Comparison of ENCODE assay signal across 27 cellular contexts in genomic region chr5:2633992-2634391, GRCh38.
"Had no signal": no experiment of that assay in that cellular context is flagged by ENCODE, and none has a peak within 500 bp of the region (broad histone marks: within the 10 kb centered on the region; RNA-seq: fewer than 3 reads in every experiment).

No MANE protein-coding gene starts in this region.

- H3K27ac ChIP-seq: ascending aorta, body of pancreas, SJCRH30, WERI-Rb-1 had no signal

- ATAC-seq: activated CD4-positive, alpha-beta T cell treated with anti-CD3 and anti-CD28 coated beads for 36 hours; activated CD8-positive, alpha-beta T cell treated with anti-CD3 and anti-CD28 coated beads for 36 hours; activated naive CD4-positive, alpha-beta T cell treated with anti-CD3 and anti-CD28 coated beads, Interleukin-2, amount 50 U/mL, for 72 hours; activated naive CD8-positive, alpha-beta T cell treated with anti-CD3 and anti-CD28 coated beads, Interleukin-2, amount 50 U/mL, for 24 hours; body of pancreas; Right ventricle myocardium inferior had no signal

- H3K27me3 Mint-ChIP-seq: activated CD4-positive, alpha-beta T cell treated with anti-CD3 and anti-CD28 coated beads for 36 hours; activated CD8-positive, alpha-beta T cell treated with anti-CD3 and anti-CD28 coated beads for 36 hours; activated naive CD8-positive, alpha-beta T cell treated with anti-CD3 and anti-CD28 coated beads, Interleukin-2, amount 50 U/mL, for 24 hours; central memory CD8-positive, alpha-beta T cell had no signal

- H3K4me1 ChIP-seq: ascending aorta, body of pancreas, SJCRH30 had no signal

- H3K9ac ChIP-seq: SK-N-SH had no signal

- H3K9me3 ChIP-seq: ascending aorta, body of pancreas, SJCRH30, SK-N-SH had no signal

- H3K4me3 Mint-ChIP-seq: activated CD4-positive, alpha-beta T cell treated with anti-CD3 and anti-CD28 coated beads for 36 hours; activated CD8-positive, alpha-beta T cell treated with anti-CD3 and anti-CD28 coated beads for 36 hours; activated naive CD8-positive, alpha-beta T cell treated with anti-CD3 and anti-CD28 coated beads, Interleukin-2, amount 50 U/mL, for 24 hours; central memory CD8-positive, alpha-beta T cell had no signal

- DNase-seq: activated CD4-positive, alpha-beta T cell treated with anti-CD3 and anti-CD28 coated beads for 36 hours; activated CD4-positive, alpha-beta T cell treated with anti-CD3 and anti-CD28 coated beads, Interleukin-2, amount 50 U/mL, for 1 hour; activated CD8-positive, alpha-beta memory T cell treated with anti-CD3 and anti-CD28 coated beads, Interleukin-2, amount 50 U/mL, for 4 hours; activated CD8-positive, alpha-beta T cell treated with anti-CD3 and anti-CD28 coated beads for 36 hours; activated naive CD4-positive, alpha-beta T cell treated with Interleukin-2 at 50 U/mL for 16 hours; activated naive CD8-positive, alpha-beta T cell treated with anti-CD3 and anti-CD28 coated beads, Interleukin-2, amount 50 U/mL, for 24 hours; amniotic stem cell; body of pancreas; Kasumi-1; KBM-7; NCI-H1092; NCI-H1417; NCI-H2029; NCI-H2107; NCI-H2171 treated with DMSO at 0.1 percent for 48 hours; NCI-H226; NCI-H510A; NCI-H526 treated with DMSO at 0.1 percent for 48 hours; SJCRH30; SK-N-SH; T-helper 1 cell; WERI-Rb-1 had no signal

- H3K9me3 Mint-ChIP-seq: activated CD8-positive, alpha-beta T cell treated with anti-CD3 and anti-CD28 coated beads for 36 hours; activated naive CD8-positive, alpha-beta T cell treated with anti-CD3 and anti-CD28 coated beads, Interleukin-2, amount 50 U/mL, for 24 hours; central memory CD8-positive, alpha-beta T cell had no signal

- H3K4me1 Mint-ChIP-seq: activated CD4-positive, alpha-beta T cell treated with anti-CD3 and anti-CD28 coated beads for 36 hours; activated naive CD8-positive, alpha-beta T cell treated with anti-CD3 and anti-CD28 coated beads, Interleukin-2, amount 50 U/mL, for 24 hours; central memory CD8-positive, alpha-beta T cell had no signal

- H3K36me3 ChIP-seq: ascending aorta, SJCRH30, WERI-Rb-1 had no signal

- H3K36me3 Mint-ChIP-seq: activated naive CD4-positive, alpha-beta T cell treated with anti-CD3 and anti-CD28 coated beads, Interleukin-2, amount 50 U/mL, for 72 hours had no signal

- H3K4me2 ChIP-seq: SK-N-SH had no signal

- H3K4me3 ChIP-seq: ascending aorta, body of pancreas, SJCRH30 had no signal

- FAIRE-seq: RCC 7860 had no signal

- H3K27me3 ChIP-seq: ascending aorta, SJCRH30 had no signal
